Comparison of ENCODE assay signal across 14 cellular contexts in the genomic region with DNA sequence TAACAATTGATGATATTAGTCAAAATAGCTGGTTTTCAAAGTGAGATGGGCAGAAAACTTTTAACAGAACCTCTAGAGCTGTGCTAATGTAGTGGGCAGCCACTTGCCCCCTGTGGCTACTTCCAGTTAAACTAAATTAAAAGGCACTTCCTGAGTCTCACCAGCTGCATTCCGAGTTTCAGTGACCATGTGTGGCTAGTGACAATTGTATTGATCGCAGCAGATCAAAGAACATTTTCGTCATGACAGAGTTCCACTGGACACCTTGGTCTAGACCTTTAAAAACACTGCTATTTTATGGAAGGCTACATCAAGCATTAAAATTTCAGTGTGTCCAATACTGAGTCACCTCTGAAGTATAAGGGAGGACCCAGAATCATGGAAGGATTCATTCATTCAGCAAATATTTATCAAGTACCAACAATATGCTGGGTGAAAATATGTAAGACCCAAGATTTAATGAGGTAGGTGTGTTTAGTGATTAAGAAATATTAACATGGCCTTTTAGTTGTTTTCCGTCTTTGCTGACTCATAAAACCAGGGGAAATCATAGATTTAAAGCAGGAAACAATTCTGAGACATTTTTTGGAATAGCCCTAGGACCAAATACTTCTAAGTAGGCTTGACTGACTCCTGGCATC. TPM values are rescaled to one million over a fixed set of nuclear protein-coding genes. Genes with fewer than 3 reads are reported as not detected.
DNase-seq lines count a peak whose midpoint lies in the region; ATAC-seq, FAIRE-seq and TF ChIP-seq lines count a peak whose summit lies in the region.
"Had no signal": no experiment of that assay in that cellular context is flagged by ENCODE, and none has a peak within 500 bp of the region (broad histone marks: within the 10 kb centered on the region; RNA-seq: fewer than 3 reads in every experiment).

No MANE protein-coding gene starts in this region.

- ATAC-seq in HepG2 (peak; percentile 20), GM18870 (IDR thresholded peaks at IDR 0.05; ENCODE audit: unreplicated experiment) (no peak)
- ATAC-seq in CD8-positive, alpha-beta T cell: no peak
- ATAC-seq: activated naive CD8-positive, alpha-beta T cell treated with anti-CD3 and anti-CD28 coated beads, Interleukin-2, amount 50 U/mL, for 24 hours had no signal

- peaks cover 16% of the 10 kb centered on the region for H3K27me3 Mint-ChIP-seq in brain
- H3K27me3 Mint-ChIP-seq in CD8-positive, alpha-beta T cell (ENCODE audit: low read depth): peaks cover 36% of the 10 kb centered on the region
- H3K27me3 Mint-ChIP-seq in CD8-positive, alpha-beta memory T cell: peaks cover 27 to 42% of the 10 kb centered on the region in 2 donors

- H3K79me2 ChIP-seq in HepG2 (ENCODE audit: insufficient read depth, low read length): peaks cover 37% of the 10 kb centered on the region

- POLR2A ChIA-PET in HepG2 (lab: Yijun Ruan, JAX): interaction anchor here (1.3 to 2.2 kb wide), 3 partner anchors 27 to 53 kb away, joined by 3 to 9 read pairs (median 4); no protein-coding TSS in a partner anchor
- POLR2A ChIA-PET in CD8-positive, alpha-beta T cell (lab: Charles Lee): no interaction called here
- POLR2A ChIA-PET in CD8-positive, alpha-beta memory T cell (lab: Charles Lee): no interaction called here

- peaks cover 0 to 7% (median 0%) of the 10 kb centered on the region in 5 experiments for H3K9me3 Mint-ChIP-seq in brain
- H3K9me3 Mint-ChIP-seq in CD8-positive, alpha-beta T cell: peaks cover 7% of the 10 kb centered on the region
- H3K9me3 Mint-ChIP-seq in CD8-positive, alpha-beta memory T cell: peaks cover 3 to 17% (median 14%) of the 10 kb centered on the region in 5 donors

- H3K4me1 Mint-ChIP-seq in brain: peaks cover 30% of the 10 kb centered on the region
- H3K4me1 Mint-ChIP-seq in CD8-positive, alpha-beta T cell (ENCODE audit: low read depth): peaks cover 10% of the 10 kb centered on the region
- H3K4me1 Mint-ChIP-seq in CD8-positive, alpha-beta memory T cell: peaks cover 5 to 19% (median 9%) of the 10 kb centered on the region in 3 donors

- H3K27ac Mint-ChIP-seq in brain: no peak overlapping the region
- H3K27ac Mint-ChIP-seq in CD8-positive, alpha-beta T cell: no peak overlapping the region
- H3K27ac Mint-ChIP-seq in CD8-positive, alpha-beta memory T cell: no peak overlapping the region
- H3K27ac Mint-ChIP-seq: activated naive CD8-positive, alpha-beta T cell treated with anti-CD3 and anti-CD28 coated beads, Interleukin-2, amount 50 U/mL, for 24 hours had no signal

- TF ChIP-seq RAD21 in HepG2 (CRISPR knock-in tag; IDR thresholded peaks at IDR 0.05): no peak

- H3K4me3 Mint-ChIP-seq in brain: peak overlapping the region in 3 of 5 experiments; percentile 49 to 97 (median 96)
- no peak overlapping the region for H3K4me3 Mint-ChIP-seq in CD8-positive, alpha-beta T cell
- no peak overlapping the region for H3K4me3 Mint-ChIP-seq in CD8-positive, alpha-beta memory T cell
- H3K4me3 Mint-ChIP-seq: activated naive CD8-positive, alpha-beta T cell treated with anti-CD3 and anti-CD28 coated beads, Interleukin-2, amount 50 U/mL, for 24 hours had no signal

- 25% methylated on average over 4 of the region's 4 CpGs for WGBS in HepG2 (ENCODE audit: low lambda C conversion rate)

- FAIRE-seq in HepG2 (lab: Jason Lieb, UNC): peak; percentile 39

- intact Hi-C loops in HepG2 (cut with micrococcal nuclease; ENCODE audit: unreplicated experiment): loop anchor here (1.0 to 10.0 kb wide), 7 partner anchors 28 to 876 kb away; no protein-coding TSS in a partner anchor
- intact Hi-C loops in CD8-positive, alpha-beta T cell (cut with DNase I, micrococcal nuclease): no loop called here

- TF ChIP-seq POLR2A in HepG2 (IDR thresholded peaks at IDR 0.05; ENCODE audit: insufficient read depth in 1 of 2, low read depth in 2 of 2, low read length in 2 of 2): no peak

- H4K20me1 ChIP-seq in HepG2 (ENCODE audit: insufficient read depth, low read length): no peaks in the 10 kb centered on the region

- TF ChIP-seq CTCF in brain (conservative IDR thresholded peaks at IDR 0.05): no peak
- no peak for TF ChIP-seq CTCF in HepG2 (CRISPR knock-in tag; IDR thresholded peaks at IDR 0.05)
- no peak for TF ChIP-seq CTCF in CD8-positive, alpha-beta T cell (IDR thresholded peaks at IDR 0.05)

- H3K36me3 ChIP-seq in HepG2 (replicated peaks in 1 of 2; ENCODE audit: control insufficient read depth in 1 of 2, insufficient read depth in 2 of 2, low read length in 2 of 2): no peaks in the 10 kb centered on the region
- H3K36me3 ChIP-seq in CD8-positive, alpha-beta T cell (ENCODE audit: insufficient read depth, low read length): no peaks in the 10 kb centered on the region
- no peaks in the 10 kb centered on the region for H3K36me3 ChIP-seq in CD8-positive, alpha-beta memory T cell (ENCODE audit: insufficient read depth, low read length)
- H3K36me3 ChIP-seq: suprapubic skin had no signal

- no TSS peak for BruUV-seq in HepG2 (replicated peaks; lab: Mats Ljungman, UMichigan)

- TF ChIP-seq EP300 in HepG2 (IDR thresholded peaks at IDR 0.05; ENCODE audit: low read depth in 2 of 2, low read length in 2 of 2): peak in 1 of 2 experiments; percentile 73; a peak in 2 of 4 replicates
- peak; percentile 30; the same call in 1 of the 2 replicates for TF ChIP-seq EP300 in HepG2 (CRISPR knock-in tag; IDR thresholded peaks at IDR 0.05; ENCODE audit: borderline replicate concordance)

- H3K27ac ChIP-seq in HepG2 (ENCODE audit: extremely low read length, insufficient read depth, low read length): peak overlapping the region; percentile 29
- no peak overlapping the region for H3K27ac ChIP-seq in CD8-positive, alpha-beta T cell (ENCODE audit: low read depth, low read length)
- H3K27ac ChIP-seq in CD8-positive, alpha-beta memory T cell (ENCODE audit: low read depth, low read length): no peak overlapping the region
- H3K27ac ChIP-seq: suprapubic skin had no signal

- H3K9me3 ChIP-seq in HepG2 (ENCODE audit: low read length): no peaks in the 10 kb centered on the region
- H3K9me3 ChIP-seq in CD8-positive, alpha-beta T cell (ENCODE audit: low read length): no peaks in the 10 kb centered on the region
- H3K9me3 ChIP-seq in CD8-positive, alpha-beta memory T cell (ENCODE audit: low read length): no peaks in the 10 kb centered on the region
- H3K9me3 ChIP-seq: suprapubic skin had no signal

- H3K4me2 ChIP-seq in HepG2 (ENCODE audit: low read depth, low read length): peak overlapping the region; percentile 83

- in situ Hi-C loops in HepG2 (cut with HindIII; ENCODE audit: extremely low pct_ligation_motif_present, low pct_unique_long_range_greater_than_20kb): loop anchor here (25.0 kb wide), 1 partner anchor 209 kb away; no protein-coding TSS in a partner anchor

- peaks cover 51% of the 10 kb centered on the region for H3K4me1 ChIP-seq in HepG2 (ENCODE audit: insufficient read depth, low read length)
- no peaks in the 10 kb centered on the region for H3K4me1 ChIP-seq in CD8-positive, alpha-beta T cell (ENCODE audit: insufficient read depth, low read length)
- no peaks in the 10 kb centered on the region for H3K4me1 ChIP-seq in CD8-positive, alpha-beta memory T cell (ENCODE audit: insufficient read depth, low read length)

- no peaks in the 10 kb centered on the region for H3K36me3 Mint-ChIP-seq in brain
- H3K36me3 Mint-ChIP-seq in CD8-positive, alpha-beta T cell: no peaks in the 10 kb centered on the region
- H3K36me3 Mint-ChIP-seq in CD8-positive, alpha-beta memory T cell: peaks cover 0 to 3% (median 0%) of the 10 kb centered on the region in 3 donors

- DNase-seq in HT-29 (ENCODE audit: low spot score): peak; percentile 81
- DNase-seq in HepG2 (ENCODE audit: low spot score): peak; percentile 86
- no peak for DNase-seq in CD8-positive, alpha-beta T cell
- DNase-seq in NCI-H774 (lab: John Stamatoyannopoulos, UW): no peak
- DNase-seq in CD8-positive, alpha-beta memory T cell: no peak
- DNase-seq: activated CD8-positive, alpha-beta memory T cell treated with anti-CD3 and anti-CD28 coated beads, Interleukin-2, amount 50 U/mL, for 48 hours; activated naive CD8-positive, alpha-beta T cell treated with anti-CD3 and anti-CD28 coated beads, Interleukin-2, amount 50 U/mL, for 24 hours; DMS 273 treated with DMSO at 0.1 percent for 48 hours; glutamatergic neuron; Kasumi-1; NCI-H187 treated with DMSO at 0.1 percent for 48 hours had no signal

- peak overlapping the region; percentile 91 for H3K9ac ChIP-seq in HepG2 (ENCODE audit: insufficient read depth, low read depth, low read length)

- CTCF ChIA-PET in HepG2 (lab: Yijun Ruan, JAX; ENCODE audit: low intra/inter-chr PET ratio, low total read pairs): no interaction called here
- CTCF ChIA-PET in CD8-positive, alpha-beta T cell (lab: Charles Lee): no interaction called here
- CTCF ChIA-PET in CD8-positive, alpha-beta memory T cell (lab: Charles Lee): no interaction called here

- no peaks in the 10 kb centered on the region; a peak in 1 of 5 replicates for H3K27me3 ChIP-seq in HepG2 (ENCODE audit: control insufficient read depth in 1 of 2, insufficient read depth in 2 of 2, low read length in 2 of 2)
- H3K27me3 ChIP-seq in CD8-positive, alpha-beta T cell (ENCODE audit: insufficient read depth, low read length): peaks cover 6% of the 10 kb centered on the region
- H3K27me3 ChIP-seq in CD8-positive, alpha-beta memory T cell (ENCODE audit: insufficient read depth, low read length, poor library complexity, severe bottlenecking): peaks cover 5% of the 10 kb centered on the region

- H3K4me3 ChIP-seq in HepG2 (replicated peaks in 1 of 3; ENCODE audit: insufficient read depth in 1 of 3, low read depth in 2 of 3, low read length in 3 of 3): no peak overlapping the region; a peak in 1 of 6 replicates
- H3K4me3 ChIP-seq in CD8-positive, alpha-beta T cell (ENCODE audit: low read depth, low read length): no peak overlapping the region
- no peak overlapping the region for H3K4me3 ChIP-seq in CD8-positive, alpha-beta memory T cell (ENCODE audit: low read length)
- H3K4me3 ChIP-seq: suprapubic skin had no signal

- no peak overlapping the region for H2AFZ ChIP-seq in HepG2 (ENCODE audit: low read length)

RNA-seq across cellular contexts. Expression of a gene that starts 5.1 kb away (rescaled TPM):
- 325 and 379 TPM in 2 replicates for total RNA-seq in HT-29 (2014; rRNA removed; shearing (Covaris generic))
- polyA plus RNA-seq in brain (ENCODE audit: insufficient read depth, low read depth, low replicate concordance) (16.9 TPM), HepG2 (2011; rRNA removed) (193 and 216 TPM in 2 replicates)
- total RNA-seq in HepG2 (2016; rRNA removed; fragmentation: Illumina TruSeq; extraction: Trizol): 176 and 185 TPM in 2 replicates
- total RNA-seq in HepG2 (2016; cell fraction: cytosol; rRNA removed; fragmentation: Illumina TruSeq; extraction: Trizol; ENCODE audit: low read depth): 74.9 and 87.3 TPM in 2 replicates
- 158 and 182 TPM in 2 replicates for total RNA-seq in HepG2 (2016; cell fraction: insoluble cytoplasmic fraction; rRNA removed; fragmentation: Illumina TruSeq; extraction: Trizol)
- total RNA-seq in HepG2 (2016; cell fraction: membrane; rRNA removed; fragmentation: Illumina TruSeq; extraction: Trizol): 361 and 484 TPM in 2 replicates
- 203 and 219 TPM in 2 replicates for total RNA-seq in HepG2 (2016; cell fraction: nucleus; rRNA removed; fragmentation: Illumina TruSeq; extraction: Trizol)
- 145 and 153 TPM in 2 replicates for polyA plus RNA-seq in HepG2 (2011; cell fraction: cytosol; rRNA removed)
- 169 and 173 TPM in 2 replicates for polyA plus RNA-seq in HepG2 (2011; cell fraction: nucleus; rRNA removed)
- polyA plus RNA-seq in HepG2 (2012): 84.5 and 103 TPM in 2 replicates
- polyA plus RNA-seq in HepG2 (2016; cell fraction: cytosol; fragmentation: Illumina TruSeq; extraction: Trizol; ENCODE audit: low read depth): 2.5 and 3.2 TPM in 2 replicates
- polyA plus RNA-seq in HepG2 (2016; cell fraction: insoluble cytoplasmic fraction; fragmentation: Illumina TruSeq; extraction: Trizol; ENCODE audit: low read depth): 34.1 and 47.0 TPM in 2 replicates
- 7.0 and 7.3 TPM in 2 replicates for polyA plus RNA-seq in HepG2 (2016; cell fraction: membrane; fragmentation: Illumina TruSeq; extraction: Trizol; ENCODE audit: low read depth)
- 164 and 179 TPM in 2 replicates for polyA plus RNA-seq in HepG2 (2016; cell fraction: nucleus; fragmentation: Illumina TruSeq; extraction: Trizol; ENCODE audit: insufficient read depth, low read depth)
- 311 and 1,912 TPM in 2 replicates for polyA minus RNA-seq in HepG2 (2011; rRNA and poly(A)+ RNA removed; ENCODE audit: low replicate concordance)
- polyA minus RNA-seq in HepG2 (2011; cell fraction: cytosol; rRNA and poly(A)+ RNA removed): 510 and 534 TPM in 2 replicates
- polyA minus RNA-seq in HepG2 (2011; cell fraction: nucleus; rRNA and poly(A)+ RNA removed): 531 and 554 TPM in 2 replicates
- not detected for total RNA-seq in CD8-positive, alpha-beta T cell
- not detected for total RNA-seq in CD8-positive, alpha-beta memory T cell
- not detected for polyA plus RNA-seq in CD8-positive, alpha-beta memory T cell

Comparison
In these comparisons a context has a peak if more than half of its experiments do, and no peak if none do; other contexts are left out.
1. DNase-seq: peak in HT-29 (single experiment) and HepG2 (single experiment); none in CD8-positive, alpha-beta T cell (0 of 7), NCI-H774 (single experiment) and CD8-positive, alpha-beta memory T cell (0 of 5).
2. H3K4me3 Mint-ChIP-seq: peak in brain (3 of 5); none in CD8-positive, alpha-beta T cell (single experiment) and CD8-positive, alpha-beta memory T cell (0 of 7).
3. RNA of a gene that starts 5.1 kb away (total RNA-seq): 325 to 379 TPM in HT-29 and 74.9 to 484 TPM in HepG2; not detected in CD8-positive, alpha-beta memory T cell and not detected in CD8-positive, alpha-beta T cell; every median in the first group is over 10 times any median in the second.